Comparison of ENCODE assay signal across 21 cellular contexts in genomic region chr2:48400553-48401179, GRCh38. TPM values are rescaled to one million over a fixed set of nuclear protein-coding genes. Genes with fewer than 3 reads are reported as not detected.
DNase-seq lines count a peak whose midpoint lies in the region; ATAC-seq, FAIRE-seq and TF ChIP-seq lines count a peak whose summit lies in the region.
"Had no signal": no experiment of that assay in that cellular context is flagged by ENCODE, and none has a peak within 500 bp of the region (broad histone marks: within the 10 kb centered on the region; RNA-seq: fewer than 3 reads in every experiment).

No MANE protein-coding gene starts in this region.

- intact Hi-C loops in left colon (cut with DNase I, micrococcal nuclease) (no loop called here), tibial artery (cut with DNase I; ENCODE audit: low total_unique reads) (no loop called here), ovary (cut with DNase I) (no loop called here)

- H3K27me3 Mint-ChIP-seq in endodermal cell (ENCODE audit: insufficient read depth), result no peaks in the 10 kb centered on the region

- no peak overlapping the region for H2AK5ac ChIP-seq in neuronal stem cell (ENCODE audit: low read depth, low read length)

- H3K4me3 ChIP-seq in A549 (no peak overlapping the region), Peyer's patch (no peak overlapping the region), endodermal cell (ENCODE audit: low read length) (no peak overlapping the region), neuronal stem cell (ENCODE audit: low read length in 2 of 2) (no peak overlapping the region), tibial artery (no peak overlapping the region), ovary (no peak overlapping the region)
- H3K4me3 ChIP-seq: PC-9 had no signal

- no peaks in the 10 kb centered on the region for H3K36me3 Mint-ChIP-seq in endodermal cell (ENCODE audit: low read depth)
- H3K36me3 Mint-ChIP-seq: CD4-positive, CD25-positive, alpha-beta regulatory T cell had no signal

- H2BK12ac ChIP-seq in neuronal stem cell (ENCODE audit: low read length), result no peak overlapping the region

- no peak overlapping the region for H2BK15ac ChIP-seq in neuronal stem cell (ENCODE audit: low read length)

- peaks cover 6% of the 10 kb centered on the region for H3K9me3 Mint-ChIP-seq in endodermal cell

- no peak overlapping the region for H3K4ac ChIP-seq in neuronal stem cell (ENCODE audit: low read length)

- H3K36me3 ChIP-seq in Peyer's patch (no peaks in the 10 kb centered on the region), endodermal cell (ENCODE audit: control insufficient read depth, insufficient read depth, low read length) (no peaks in the 10 kb centered on the region), neuronal stem cell (replicated peaks in 1 of 2; ENCODE audit: control insufficient read depth in 2 of 2, insufficient read depth in 2 of 2, low read length in 2 of 2) (no peaks in the 10 kb centered on the region), tibial artery (no peaks in the 10 kb centered on the region), ovary (no peaks in the 10 kb centered on the region)

- 85% methylated on average over 5 of the region's 5 CpGs for WGBS in A549 (ENCODE audit: missing lambda C conversion rate)
- 87% methylated on average over 5 of the region's 5 CpGs; no CpG with 5 or more reads in 1 of the 2 experiments for WGBS in endodermal cell (ENCODE audit: insufficient coverage in 1 of 2, insufficient read length in 1 of 2), 2 experiments
- no CpG with 5 or more reads among the region's 5 CpGs for WGBS in neuronal stem cell (ENCODE audit: extremely low coverage in 2 of 2, insufficient read length in 2 of 2, insufficient replicate concordance in 1 of 2), 2 donors
- WGBS in ovary, 3 donors, result 70 to 79% (median 75%) methylated on average over 5 of the region's 5 CpGs

- H2BK5ac ChIP-seq in neuronal stem cell (ENCODE audit: low read length), result no peak overlapping the region

- no peak overlapping the region for H2BK120ac ChIP-seq in neuronal stem cell (ENCODE audit: low read depth, low read length)

- no peak overlapping the region for H3K4me3 Mint-ChIP-seq in endodermal cell
- H3K4me3 Mint-ChIP-seq: CD4-positive, CD25-positive, alpha-beta regulatory T cell had no signal

- peaks cover 17% of the 10 kb centered on the region for H3K4me1 Mint-ChIP-seq in endodermal cell

- no peak for FAIRE-seq in A549 (lab: Jason Lieb, UNC)
- FAIRE-seq: G401.6, GM12892 had no signal

- H3K27ac ChIP-seq in A549 (no peak overlapping the region), Peyer's patch (peak overlapping the region in 3 of 4 donors; percentile 34 to 48 (median 44)), endodermal cell (ENCODE audit: low read depth, low read length) (peak overlapping the region; percentile 48), neuronal stem cell (replicated peaks; ENCODE audit: low read length) (no peak overlapping the region), tibial artery (no peak overlapping the region), ovary (no peak overlapping the region)
- H3K27ac ChIP-seq: PC-9 had no signal

- H3K14ac ChIP-seq in neuronal stem cell (ENCODE audit: low read length), result no peak overlapping the region

- H4K91ac ChIP-seq in neuronal stem cell (ENCODE audit: low read depth, low read length, poor library complexity), result no peak overlapping the region

- no peak overlapping the region for H3K27ac Mint-ChIP-seq in endodermal cell
- H3K27ac Mint-ChIP-seq: CD4-positive, CD25-positive, alpha-beta regulatory T cell had no signal

- no peak for DNase-seq in A549 (ENCODE audit: low read depth in 1 of 2, low spot score in 1 of 2)
- no peak for DNase-seq in Peyer's patch
- no peak for DNase-seq in endodermal cell
- no peak for DNase-seq in neuronal stem cell (ENCODE audit: low spot score)
- no peak for DNase-seq in left colon
- no peak for DNase-seq in tibial artery
- DNase-seq in ovary, result no peak
- no peak for DNase-seq in AG20443 (ENCODE audit: low spot score)
- DNase-seq: 8988T; CD4-positive, CD25-positive, alpha-beta regulatory T cell; DMS79 treated with DMSO at 0.1 percent for 48 hours; IMR-90; Kasumi-1; NCI-H187 treated with DMSO at 0.1 percent for 48 hours; NCI-H2171; NCI-H510A treated with DMSO at 0.1 percent for 48 hours; PC-9 had no signal

- no peak for TF ChIP-seq RAD21 in A549 (conservative IDR thresholded peaks at IDR 0.05 in 1 of 2, IDR thresholded peaks at IDR 0.05 in 1 of 2)

- H3K9me3 ChIP-seq in A549, result no peaks in the 10 kb centered on the region
- H3K9me3 ChIP-seq in Peyer's patch, result no peaks in the 10 kb centered on the region
- no peaks in the 10 kb centered on the region for H3K9me3 ChIP-seq in endodermal cell (ENCODE audit: control insufficient read depth, low read length)
- no peaks in the 10 kb centered on the region for H3K9me3 ChIP-seq in neuronal stem cell (replicated peaks in 1 of 2; ENCODE audit: control insufficient read depth in 2 of 2, insufficient read depth in 1 of 2, low read depth in 1 of 2, low read length in 2 of 2)
- no peaks in the 10 kb centered on the region for H3K9me3 ChIP-seq in tibial artery
- H3K9me3 ChIP-seq in ovary, result no peaks in the 10 kb centered on the region

- ATAC-seq in A549, result no peak
- ATAC-seq in left colon, result no peak
- ATAC-seq: HCT116, Right ventricle myocardium inferior had no signal

- CTCF ChIA-PET in A549 (lab: Yijun Ruan, JAX), result no interaction called here

- TF ChIP-seq EP300 in A549 (IDR thresholded peaks at IDR 0.05) (no peak), ovary (IDR thresholded peaks at IDR 0.05) (no peak)

- H3K79me1 ChIP-seq in neuronal stem cell (ENCODE audit: low read depth, low read length), result no peaks in the 10 kb centered on the region

- H3K4me2 ChIP-seq in A549 (no peak overlapping the region), neuronal stem cell (ENCODE audit: insufficient read depth, low read length, poor library complexity, severe bottlenecking) (no peak overlapping the region)
- H3K4me2 ChIP-seq: PC-9 had no signal

- no peaks in the 10 kb centered on the region for H3K4me1 ChIP-seq in A549
- H3K4me1 ChIP-seq in Peyer's patch, result no peaks in the 10 kb centered on the region
- no peaks in the 10 kb centered on the region for H3K4me1 ChIP-seq in endodermal cell (ENCODE audit: control insufficient read depth, insufficient read depth, low read length)
- peaks cover 5 to 29% of the 10 kb centered on the region in 2 donors for H3K4me1 ChIP-seq in neuronal stem cell (ENCODE audit: control insufficient read depth in 2 of 2, insufficient read depth in 1 of 2, low read depth in 1 of 2, low read length in 2 of 2)
- H3K4me1 ChIP-seq in tibial artery, result no peaks in the 10 kb centered on the region
- H3K4me1 ChIP-seq in ovary (ENCODE audit: insufficient read depth), result no peaks in the 10 kb centered on the region

- H3K18ac ChIP-seq in neuronal stem cell (ENCODE audit: low read length), result no peak overlapping the region

- H4K8ac ChIP-seq in neuronal stem cell (ENCODE audit: low read depth, low read length), result no peak overlapping the region

- TF ChIP-seq CTCF in A549 (IDR thresholded peaks at IDR 0.05) (no peak), Peyer's patch (IDR thresholded peaks at IDR 0.05) (no peak), endodermal cell (conservative IDR thresholded peaks at IDR 0.05) (no peak), tibial artery (IDR thresholded peaks at IDR 0.05) (no peak), ovary (IDR thresholded peaks at IDR 0.05) (no peak)

- POLR2A ChIA-PET in A549 (lab: Yijun Ruan, JAX), result no interaction called here

- H3K23ac ChIP-seq in neuronal stem cell (ENCODE audit: low read depth, low read length, poor library complexity), result no peak overlapping the region

- H3K9ac ChIP-seq in endodermal cell (ENCODE audit: extremely low read depth, low read length, poor library complexity, severe bottlenecking), result no peak overlapping the region
- H3K9ac ChIP-seq in neuronal stem cell (ENCODE audit: low read depth, low read length, poor library complexity), result no peak overlapping the region

- no peaks in the 10 kb centered on the region for H3K27me3 ChIP-seq in Peyer's patch
- H3K27me3 ChIP-seq in endodermal cell (ENCODE audit: control insufficient read depth, insufficient read depth, low read length, poor library complexity, severe bottlenecking), result no peaks in the 10 kb centered on the region
- H3K27me3 ChIP-seq in neuronal stem cell (ENCODE audit: control insufficient read depth in 3 of 3, insufficient read depth in 3 of 3, low read depth in 1 of 3, low read length in 3 of 3), result no peaks in the 10 kb centered on the region
- no peaks in the 10 kb centered on the region for H3K27me3 ChIP-seq in tibial artery
- no peaks in the 10 kb centered on the region for H3K27me3 ChIP-seq in ovary

- H2AFZ ChIP-seq in neuronal stem cell (ENCODE audit: low read length), result peak overlapping the region; percentile 82
- H2AFZ ChIP-seq: PC-9 had no signal

- TF ChIP-seq POLR2A in A549 (IDR thresholded peaks at IDR 0.05; ENCODE audit: low read length) (no peak), Peyer's patch (IDR thresholded peaks at IDR 0.05) (no peak), ovary (IDR thresholded peaks at IDR 0.05) (no peak)

TF ChIP-seq in A549, 52 proteins besides CTCF, POLR2A, EP300 and RAD21 (continues in another document):
- no peak for TF ChIP-seq RCOR1 (IDR thresholded peaks at IDR 0.05; ENCODE audit: low read depth, low read length)

RNA-seq across cellular contexts. Expression of gene PPP1R21, which starts 39.9 kb away (rescaled TPM):
- polyA plus RNA-seq in A549 (2011; rRNA removed) (26.8 and 43.8 TPM in 2 replicates), A549 (2017; fragmentation: RNase III; extraction: RNeasy Plus Mini Kit Qiagen cat#74134 plus additional on column Dnase treatment) (14.3 to 14.7 TPM (median 14.3 TPM) in 3 replicates), ovary (10 to 100 TPM; 22.2 to 31.2 TPM)
- polyA plus RNA-seq in A549 (2012; cell fraction: cytosol; rRNA removed), result 7.7 and 9.3 TPM in 2 replicates
- 5.7 and 13.1 TPM in 2 replicates for polyA plus RNA-seq in A549 (2012; cell fraction: nucleus; rRNA removed)
- 10.1 and 20.9 TPM in 2 replicates for polyA minus RNA-seq in A549 (2011; rRNA and poly(A)+ RNA removed)
- total RNA-seq in Peyer's patch (100 to 1,000 TPM in 1 of 4 donors, 10 to 100 TPM in 3; 36.7 to 101 (median 37.8) TPM), endodermal cell (10 to 100 TPM; 26.1 to 39.0 TPM), left colon (10 to 100 TPM; 20.1 to 25.2 TPM), ovary (10 to 100 TPM; 24.4 to 37.2 (median 30.6) TPM)
- polyA plus RNA-seq in endodermal cell (2013, experiment 1 of 2), result 18.9 TPM
- polyA plus RNA-seq in endodermal cell (2013, experiment 2 of 2), result 19.3 TPM
- 11.5 TPM for polyA plus RNA-seq in neuronal stem cell (2013, experiment 1 of 2)
- 11.0 TPM for polyA plus RNA-seq in neuronal stem cell (2013, experiment 2 of 2)

Comparison
In these comparisons a context has a peak if more than half of its experiments do, and no peak if none do; other contexts are left out.
1. H3K27ac ChIP-seq: peak in Peyer's patch (3 of 4) and endodermal cell (single experiment); none in A549 (0 of 2), neuronal stem cell (single experiment), tibial artery (0 of 2) and ovary (0 of 2).